Comparison of ENCODE assay signal across 8 cellular contexts in genomic region chr19:43618921-43619261, GRCh38. TPM values are rescaled to one million over a fixed set of nuclear protein-coding genes. Genes with fewer than 3 reads are reported as not detected.
A peak's percentile ranks its signal among the peaks of the same experiment; 100 is the strongest.
DNase-seq lines count a peak whose midpoint lies in the region; ATAC-seq, FAIRE-seq and TF ChIP-seq lines count a peak whose summit lies in the region.

No MANE protein-coding gene starts in this region.

- no peak for TF ChIP-seq CTCF in GM12878 (IDR thresholded peaks at IDR 0.05 in 2 of 3, conservative IDR thresholded peaks at IDR 0.05 in 1 of 3; ENCODE audit: control insufficient read depth in 2 of 3, extremely low read depth in 1 of 3, insufficient read depth in 1 of 3, low read depth in 3 of 3, low read length in 3 of 3)

- TF ChIP-seq RAD21 in GM12878 (IDR thresholded peaks at IDR 0.05; ENCODE audit: insufficient read depth, low read depth, low read length), result no peak

- peak; percentile 68 for DNase-seq in COLO668 (lab: John Stamatoyannopoulos, UW; ENCODE audit: unreplicated experiment)
- peak; percentile 36 for DNase-seq in HS-27A (ENCODE audit: low read depth)
- DNase-seq in RCC 7860 (ENCODE audit: low spot score), result peak; percentile 17
- DNase-seq in GM12878 (ENCODE audit: low read depth, low spot score), result peak; percentile 30
- DNase-seq in immature natural killer cell, result no peak
- DNase-seq in stimulated activated CD4-positive, alpha-beta T cell treated with anti-CD3 and anti-CD28 coated beads, Interleukin-2, amount 100 ng/mL, for 48 hours, result peak; percentile 40 to 44
- no peak for DNase-seq in middle frontal gyrus (ENCODE audit: extremely low spot score, low spot score)

- peak overlapping the region; percentile 77 for H3K27ac ChIP-seq in GM12878 (ENCODE audit: control insufficient read depth, insufficient read depth)

- no peaks in the 10 kb centered on the region for H4K20me1 ChIP-seq in GM12878 (ENCODE audit: control insufficient read depth, insufficient read depth)

- H3K36me3 Mint-ChIP-seq in immature natural killer cell, result peaks cover 0 to under 1% (median 0%) of the 10 kb centered on the region in 3 donors

- H2AFZ ChIP-seq in GM12878 (ENCODE audit: control insufficient read depth, low read depth, low read length), result peak overlapping the region; percentile 77

- H3K4me1 ChIP-seq in GM12878 (ENCODE audit: control insufficient read depth, insufficient read depth, low read length), result peaks cover 6% of the 10 kb centered on the region; the same call in 1 of the 2 replicates

- TSS peak; percentile 86 for BruUV-seq in GM12878 (replicated peaks; lab: Mats Ljungman, UMichigan)

- H3K79me2 ChIP-seq in GM12878 (ENCODE audit: control insufficient read depth, insufficient read depth, low read length), result peaks cover 18% of the 10 kb centered on the region

- ATAC-seq in GM19452 (IDR thresholded peaks at IDR 0.05; ENCODE audit: unreplicated experiment) (peak; percentile 27), GM12878 (peak; percentile 81)

- no peak for TF ChIP-seq EP300 in GM12878 (IDR thresholded peaks at IDR 0.05; ENCODE audit: borderline replicate concordance in 1 of 2, control insufficient read depth in 1 of 2, low read depth in 2 of 2, low read length in 2 of 2)

- H3K4me1 Mint-ChIP-seq in immature natural killer cell, result peaks cover 34 to 45% of the 10 kb centered on the region in 2 donors

- H3K9ac ChIP-seq in GM12878 (ENCODE audit: control insufficient read depth, insufficient read depth, low read length), result peak overlapping the region; percentile 85

- H3K4me2 ChIP-seq in GM12878 (ENCODE audit: control insufficient read depth, insufficient read depth), result peak overlapping the region; percentile 99

- peak overlapping the region; percentile 98 to 99 (median 99) for H3K4me3 Mint-ChIP-seq in immature natural killer cell

- no peaks in the 10 kb centered on the region for H3K36me3 ChIP-seq in GM12878 (ENCODE audit: control insufficient read depth in 2 of 2, insufficient read depth in 2 of 2, low read length in 1 of 2)

- H3K9me3 ChIP-seq in GM12878 (replicated peaks; ENCODE audit: control insufficient read depth, insufficient read depth, low read length), result no peaks in the 10 kb centered on the region

- H3K9me3 Mint-ChIP-seq in immature natural killer cell, result no peaks in the 10 kb centered on the region

- WGBS in GM12878 (ENCODE audit: insufficient coverage, insufficient replicate concordance, low lambda C conversion rate, missing lambda C conversion rate), result under 1% methylated on average over 14 of the region's 14 CpGs

- SMC1A ChIA-PET in GM12878 (lab: Charles Lee; ENCODE audit: uncharacterized antibody, unreplicated experiment), result interaction anchor here (1.0 to 1.6 kb wide), 2 partner anchors 23 to 316 kb away, joined by 3 to 4 read pairs; partner anchors contain the start of genes IRGQ, ZNF45 and ZNF576

- FAIRE-seq in RCC 7860 (lab: Jason Lieb, UNC) (no peak), GM12878 (lab: Jason Lieb, UNC) (no peak)

- TF ChIP-seq POLR2A in GM12878 (IDR thresholded peaks at IDR 0.05; ENCODE audit: low read depth, low read length), result no peak

- in situ Hi-C loops in GM12878 (cut with MboI), result no loop called here

- no peaks in the 10 kb centered on the region for H3K27me3 ChIP-seq in GM12878 (replicated peaks in 1 of 2; ENCODE audit: control insufficient read depth in 2 of 2, insufficient read depth in 2 of 2, low read length in 1 of 2)

- H3K27ac Mint-ChIP-seq in immature natural killer cell, result peak overlapping the region; percentile 92 to 96 (median 94)

- intact Hi-C loops in GM12878 (cut with micrococcal nuclease; ENCODE audit: unreplicated experiment), result loop anchor here (1.0 kb wide), 1 partner anchor 44 kb away; the partner anchor contains the start of genes PINLYP and XRCC1

- RAD21 ChIA-PET in GM12878 (lab: Charles Lee; ENCODE audit: unreplicated experiment), result no interaction called here

- peaks cover 0 to 9% (median 5%) of the 10 kb centered on the region in 3 donors for H3K27me3 Mint-ChIP-seq in immature natural killer cell (ENCODE audit: low read depth in 3 of 3)

- POLR2A ChIA-PET in GM12878 (lab: Charles Lee), result interaction anchor here (0.7 kb wide), 2 partner anchors 19 to 34 kb away, joined by 3 to 11 read pairs; no protein-coding TSS in a partner anchor

- CTCF ChIA-PET in GM12878 (lab: Yijun Ruan, JAX), result interaction anchor here (0.7 to 0.9 kb wide), 2 partner anchors 24 to 190 kb away, joined by 3 to 4 read pairs; no protein-coding TSS in a partner anchor

- H3K4me3 ChIP-seq in GM12878, result peak overlapping the region; percentile 82

RNA-seq across cellular contexts. Expression of gene ZNF428, which starts 0.5 kb away (rescaled TPM):
- total RNA-seq in GM12878 (2013; cell fraction: nucleolus; rRNA removed), result 4.3 and 5.2 TPM in 2 replicates
- total RNA-seq in GM12878 (2014; rRNA removed) (49.8 and 56.1 TPM in 2 replicates), GM12878 (2014; rRNA removed; fragmentation: Illumina TruSeq; extraction: Trizol) (13.8 and 17.5 TPM in 2 replicates), GM12878 (2021) (47.6 and 48.5 TPM in 2 replicates)
- polyA plus RNA-seq in GM12878 (2011; ENCODE audit: low read depth), result 4.1 TPM
- polyA plus RNA-seq in GM12878 (2011; rRNA removed) (8.8 and 13.9 TPM in 2 replicates), GM12878 (2014; fragmentation: Illumina TruSeq; extraction: Trizol) (3.2 and 10.6 TPM in 2 replicates), GM12878 (2014; fragmentation: Nextera tagmentation; extraction: Ambion mirVana) (under 1 TPM; 0.27 to 0.38 TPM), GM12878 (2014; rRNA removed) (57.8 and 62.8 TPM in 2 replicates), GM12878 (2016; fragmentation: Nextera tagmentation; extraction: Ambion mirVana) (10 to 100 TPM; 23.3 to 24.9 TPM), immature natural killer cell (10 to 100 TPM; 10.6 to 28.5 (median 19.7) TPM)
- polyA plus RNA-seq in GM12878 (2011; cell fraction: cytosol; rRNA removed), result 17.0 and 29.4 TPM in 2 replicates
- 12.4 and 19.1 TPM in 2 replicates for polyA plus RNA-seq in GM12878 (2011; cell fraction: nucleus; rRNA removed)
- polyA plus RNA-seq in GM12878 (2012), result 17.8 and 26.2 TPM in 2 replicates
- polyA minus RNA-seq in GM12878 (2011; rRNA and poly(A)+ RNA removed), result 1.8 and 4.9 TPM in 2 replicates
- polyA minus RNA-seq in GM12878 (2011; cell fraction: cytosol; rRNA and poly(A)+ RNA removed), result 5.3 and 7.1 TPM in 2 replicates
- polyA minus RNA-seq in GM12878 (2011; cell fraction: nucleus; rRNA and poly(A)+ RNA removed), result 3.7 and 6.2 TPM in 2 replicates

RNA-seq across cellular contexts. Expression of gene SRRM5, which starts 7.0 kb away (rescaled TPM):
- total RNA-seq in GM12878 (2013; cell fraction: nucleolus; rRNA removed), result 0.83 and 1.2 TPM in 2 replicates
- 0.06 and 0.11 TPM in 2 replicates for total RNA-seq in GM12878 (2014; rRNA removed)
- total RNA-seq in GM12878 (2014; rRNA removed; fragmentation: Illumina TruSeq; extraction: Trizol), result 0.18 TPM in 2 replicates
- total RNA-seq in GM12878 (2021), result 0.08 and 0.19 TPM in 2 replicates
- not detected for polyA plus RNA-seq in GM12878 (2011; ENCODE audit: low read depth)
- 0.11 TPM in 1 of 2 replicates, not detected in the other for polyA plus RNA-seq in GM12878 (2011; rRNA removed)
- polyA plus RNA-seq in GM12878 (2011; cell fraction: cytosol; rRNA removed), result 0.07 and 0.10 TPM in 2 replicates
- polyA plus RNA-seq in GM12878 (2011; cell fraction: nucleus; rRNA removed), result 0.25 and 0.33 TPM in 2 replicates
- polyA plus RNA-seq in GM12878 (2012), result 0.21 and 0.31 TPM in 2 replicates
- polyA plus RNA-seq in GM12878 (2014; fragmentation: Illumina TruSeq; extraction: Trizol), result 0.16 and 0.31 TPM in 2 replicates
- not detected for polyA plus RNA-seq in GM12878 (2014; fragmentation: Nextera tagmentation; extraction: Ambion mirVana)
- 0.32 and 0.43 TPM in 2 replicates for polyA plus RNA-seq in GM12878 (2014; rRNA removed)
- polyA plus RNA-seq in GM12878 (2016; fragmentation: Nextera tagmentation; extraction: Ambion mirVana), result under 1 TPM; 0.37 to 0.38 TPM
- 0.05 TPM in 1 of 2 replicates, not detected in the other for polyA minus RNA-seq in GM12878 (2011; rRNA and poly(A)+ RNA removed)
- not detected in 2 replicates for polyA minus RNA-seq in GM12878 (2011; cell fraction: cytosol; rRNA and poly(A)+ RNA removed)
- polyA minus RNA-seq in GM12878 (2011; cell fraction: nucleus; rRNA and poly(A)+ RNA removed), result 0.12 and 0.29 TPM in 2 replicates
- under 1 TPM in 2 of 3 donors, not detected in 1; 0.43 to 0.86 TPM for polyA plus RNA-seq in immature natural killer cell

RNA-seq across cellular contexts. Expression of gene CADM4, which starts 20.8 kb away (rescaled TPM):
- total RNA-seq in GM12878 (2013; cell fraction: nucleolus; rRNA removed), result not detected in 2 replicates
- total RNA-seq in GM12878 (2014; rRNA removed) (0.05 and 0.11 TPM in 2 replicates), GM12878 (2014; rRNA removed; fragmentation: Illumina TruSeq; extraction: Trizol) (0.09 TPM in 1 of 2 replicates, not detected in the other), GM12878 (2021) (0.11 TPM in 1 of 2 replicates, not detected in the other)
- polyA plus RNA-seq in GM12878 (2011; ENCODE audit: low read depth), result not detected
- polyA plus RNA-seq in GM12878 (2011; rRNA removed) (not detected in 2 replicates), GM12878 (2014; fragmentation: Illumina TruSeq; extraction: Trizol) (0.04 TPM in 1 of 2 replicates, not detected in the other), GM12878 (2014; fragmentation: Nextera tagmentation; extraction: Ambion mirVana) (not detected), GM12878 (2014; rRNA removed) (0.06 TPM in 1 of 2 replicates, not detected in the other), GM12878 (2016; fragmentation: Nextera tagmentation; extraction: Ambion mirVana) (under 1 TPM; 0.08 to 0.12 TPM), immature natural killer cell (under 1 TPM in 1 of 3 donors, not detected in 2; 0.10 TPM)
- polyA plus RNA-seq in GM12878 (2011; cell fraction: cytosol; rRNA removed), result 0.07 TPM in 1 of 2 replicates, not detected in the other
- polyA plus RNA-seq in GM12878 (2011; cell fraction: nucleus; rRNA removed), result 0.06 TPM in 2 replicates
- 0.18 and 0.20 TPM in 2 replicates for polyA plus RNA-seq in GM12878 (2012)
- polyA minus RNA-seq in GM12878 (2011; rRNA and poly(A)+ RNA removed), result 0.10 TPM in 1 of 2 replicates, not detected in the other
- polyA minus RNA-seq in GM12878 (2011; cell fraction: cytosol; rRNA and poly(A)+ RNA removed), result not detected in 2 replicates
- polyA minus RNA-seq in GM12878 (2011; cell fraction: nucleus; rRNA and poly(A)+ RNA removed), result not detected in 2 replicates

RNA-seq across cellular contexts. Expression of gene ZNF576, which starts 22.5 kb away (rescaled TPM):
- total RNA-seq in GM12878 (2013; cell fraction: nucleolus; rRNA removed), result 17.9 and 19.3 TPM in 2 replicates
- 12.6 and 13.4 TPM in 2 replicates for total RNA-seq in GM12878 (2014; rRNA removed)
- 8.6 and 9.6 TPM in 2 replicates for total RNA-seq in GM12878 (2014; rRNA removed; fragmentation: Illumina TruSeq; extraction: Trizol)
- total RNA-seq in GM12878 (2021), result 17.9 and 18.8 TPM in 2 replicates
- 2.4 TPM for polyA plus RNA-seq in GM12878 (2011; ENCODE audit: low read depth)
- polyA plus RNA-seq in GM12878 (2011; rRNA removed), result 4.9 and 8.1 TPM in 2 replicates
- polyA plus RNA-seq in GM12878 (2011; cell fraction: cytosol; rRNA removed), result 13.8 and 22.0 TPM in 2 replicates
- polyA plus RNA-seq in GM12878 (2011; cell fraction: nucleus; rRNA removed), result 15.1 and 16.6 TPM in 2 replicates
- 8.5 and 9.0 TPM in 2 replicates for polyA plus RNA-seq in GM12878 (2012)
- polyA plus RNA-seq in GM12878 (2014; fragmentation: Illumina TruSeq; extraction: Trizol), result 3.6 and 7.4 TPM in 2 replicates
- polyA plus RNA-seq in GM12878 (2014; fragmentation: Nextera tagmentation; extraction: Ambion mirVana), result 10 to 100 TPM; 13.2 to 15.2 TPM
- polyA plus RNA-seq in GM12878 (2014; rRNA removed), result 18.5 and 18.6 TPM in 2 replicates
- polyA plus RNA-seq in GM12878 (2016; fragmentation: Nextera tagmentation; extraction: Ambion mirVana), result 10 to 100 TPM; 29.5 to 29.8 TPM
- polyA minus RNA-seq in GM12878 (2011; rRNA and poly(A)+ RNA removed), result 9.4 and 16.7 TPM in 2 replicates
- polyA minus RNA-seq in GM12878 (2011; cell fraction: cytosol; rRNA and poly(A)+ RNA removed), result 3.5 and 4.7 TPM in 2 replicates
- 13.3 and 23.2 TPM in 2 replicates for polyA minus RNA-seq in GM12878 (2011; cell fraction: nucleus; rRNA and poly(A)+ RNA removed)
- 10 to 100 TPM in 1 of 3 donors, 1 to 10 TPM in 2; 6.7 to 12.8 (median 7.1) TPM for polyA plus RNA-seq in immature natural killer cell

RNA-seq across cellular contexts. Expression of gene IRGQ, which starts 23.0 kb away (rescaled TPM):
- total RNA-seq in GM12878 (2013; cell fraction: nucleolus; rRNA removed), result 18.7 and 23.2 TPM in 2 replicates
- total RNA-seq in GM12878 (2014; rRNA removed) (10.8 and 10.9 TPM in 2 replicates), GM12878 (2014; rRNA removed; fragmentation: Illumina TruSeq; extraction: Trizol) (8.7 and 9.2 TPM in 2 replicates), GM12878 (2021) (20.8 and 21.4 TPM in 2 replicates)
- 5.4 TPM for polyA plus RNA-seq in GM12878 (2011; ENCODE audit: low read depth)
- polyA plus RNA-seq in GM12878 (2011; rRNA removed) (9.2 and 11.3 TPM in 2 replicates), GM12878 (2014; fragmentation: Illumina TruSeq; extraction: Trizol) (6.0 and 8.6 TPM in 2 replicates), GM12878 (2014; fragmentation: Nextera tagmentation; extraction: Ambion mirVana) (10 to 100 TPM in 1 of 2 experiments, 1 to 10 TPM in 1; 3.3 to 10.7 TPM), GM12878 (2014; rRNA removed) (7.9 and 9.3 TPM in 2 replicates), GM12878 (2016; fragmentation: Nextera tagmentation; extraction: Ambion mirVana) (1 to 10 TPM; 5.1 to 5.5 TPM), immature natural killer cell (1 to 10 TPM in 1 of 3 donors, under 1 TPM in 1, not detected in 1; 0.38 to 2.6 TPM)
- polyA plus RNA-seq in GM12878 (2011; cell fraction: cytosol; rRNA removed), result 9.1 and 10.7 TPM in 2 replicates
- polyA plus RNA-seq in GM12878 (2011; cell fraction: nucleus; rRNA removed), result 8.2 and 11.4 TPM in 2 replicates
- 4.3 and 5.1 TPM in 2 replicates for polyA plus RNA-seq in GM12878 (2012)
- 11.3 and 16.9 TPM in 2 replicates for polyA minus RNA-seq in GM12878 (2011; rRNA and poly(A)+ RNA removed)
- polyA minus RNA-seq in GM12878 (2011; cell fraction: cytosol; rRNA and poly(A)+ RNA removed), result 5.4 and 5.6 TPM in 2 replicates
- 2.2 and 5.1 TPM in 2 replicates for polyA minus RNA-seq in GM12878 (2011; cell fraction: nucleus; rRNA and poly(A)+ RNA removed)

Comparison
In these comparisons a context has a peak if more than half of its experiments do, and no peak if none do; other contexts are left out.
1. DNase-seq: peak in COLO668 (single experiment), HS-27A (single experiment), RCC 7860 (single experiment), GM12878 (single experiment) and stimulated activated CD4-positive, alpha-beta T cell treated with anti-CD3 and anti-CD28 coated beads, Interleukin-2, amount 100 ng/mL, for 48 hours (2 of 2); none in immature natural killer cell (0 of 3) and middle frontal gyrus (single experiment).